In genomic region chr5:82285206-82285605, GRCh38 we compare ENCODE assay signal across 1 cellular context.
TF ChIP-seq lines count a peak whose summit lies in the region.

No MANE protein-coding gene starts in this region.

TF ChIP-seq in K562, 482 proteins besides CTCF, POLR2A, EP300 and RAD21 (continues in another document):
- TF ChIP-seq CEBPZ (IDR thresholded peaks at IDR 0.05; ENCODE audit: borderline replicate concordance, low read depth, low read length): no peak
- no peak for TF ChIP-seq ZNF134 (CRISPR knock-in tag; conservative IDR thresholded peaks at IDR 0.05)
- no peak for TF ChIP-seq GTF3C2 (IDR thresholded peaks at IDR 0.05; ENCODE audit: borderline replicate concordance, extremely low read depth, insufficient read length)
- no peak for TF ChIP-seq ZNF232 (CRISPR knock-in tag; IDR thresholded peaks at IDR 0.05)
- TF ChIP-seq ZNF699 (CRISPR knock-in tag; IDR thresholded peaks at IDR 0.05; ENCODE audit: insufficient replicate concordance): no peak
- TF ChIP-seq NR4A1 (CRISPR knock-in tag; IDR thresholded peaks at IDR 0.05): no peak
- no peak for TF ChIP-seq NR4A1 (tag; IDR thresholded peaks at IDR 0.05)
- no peak for TF ChIP-seq ZBTB43 (CRISPR knock-in tag; IDR thresholded peaks at IDR 0.05)
- TF ChIP-seq HDAC1 (IDR thresholded peaks at IDR 0.05): 0 out of 4 replicates have a peak, but pooled peaks of 1 of the 2 experiments have one; percentile 21
- no peak for TF ChIP-seq CLOCK (CRISPR knock-in tag; IDR thresholded peaks at IDR 0.05; ENCODE audit: borderline replicate concordance)
- peak; percentile 49; the same call in 1 of the 2 replicates for TF ChIP-seq CC2D1A (IDR thresholded peaks at IDR 0.05)
- no peak for TF ChIP-seq NR2F6 (CRISPR knock-in tag; IDR thresholded peaks at IDR 0.05)
- no peak for TF ChIP-seq POLR2AphosphoS2 (IDR thresholded peaks at IDR 0.05; ENCODE audit: low read length)
- TF ChIP-seq ARID1B (IDR thresholded peaks at IDR 0.05): peak; percentile 86
- no peak for TF ChIP-seq NR2C2 (CRISPR knock-in tag; IDR thresholded peaks at IDR 0.05)
- TF ChIP-seq NR2C2 (tag; IDR thresholded peaks at IDR 0.05): 0 out of 2 replicates have a peak, but pooled peaks have one; percentile 20
- 0 out of 2 replicates have a peak, but pooled peaks have one; percentile 47 for TF ChIP-seq ZNF592 (IDR thresholded peaks at IDR 0.05)
- no peak for TF ChIP-seq HES1 (IDR thresholded peaks at IDR 0.05; ENCODE audit: low read depth)
- TF ChIP-seq ZSCAN32 (CRISPR knock-in tag; IDR thresholded peaks at IDR 0.05): no peak
- TF ChIP-seq ZNF23 (CRISPR knock-in tag; IDR thresholded peaks at IDR 0.05): no peak
- no peak for TF ChIP-seq HNRNPK (IDR thresholded peaks at IDR 0.05; ENCODE audit: low read depth, low read length, poor library complexity, severe bottlenecking)
- no peak for TF ChIP-seq HLTF (IDR thresholded peaks at IDR 0.05)
- TF ChIP-seq ELF2 (CRISPR knock-in tag; IDR thresholded peaks at IDR 0.05): no peak
- no peak for TF ChIP-seq TFAP4 (CRISPR knock-in tag; IDR thresholded peaks at IDR 0.05; ENCODE audit: borderline replicate concordance)
- TF ChIP-seq NFE2 (IDR thresholded peaks at IDR 0.05; ENCODE audit: low read depth): no peak
- TF ChIP-seq SAP30 (IDR thresholded peaks at IDR 0.05; ENCODE audit: borderline replicate concordance, insufficient read depth, low read depth, low read length, poor library complexity, severe bottlenecking): no peak
- TF ChIP-seq PHF21A (IDR thresholded peaks at IDR 0.05; ENCODE audit: borderline replicate concordance, low read depth): no peak
- no peak for TF ChIP-seq ARNT (IDR thresholded peaks at IDR 0.05)
- TF ChIP-seq ZBTB2 (IDR thresholded peaks at IDR 0.05): peak; percentile 74; the same call in 1 of the 2 replicates
- TF ChIP-seq NKRF (IDR thresholded peaks at IDR 0.05; ENCODE audit: borderline replicate concordance): no peak
- TF ChIP-seq ZNF512 (tag; IDR thresholded peaks at IDR 0.05): no peak
- no peak for TF ChIP-seq USF2 (CRISPR knock-in tag; IDR thresholded peaks at IDR 0.05)
- TF ChIP-seq ZZZ3 (IDR thresholded peaks at IDR 0.05): no peak
- no peak for TF ChIP-seq BDP1 (IDR thresholded peaks at IDR 0.05; ENCODE audit: insufficient read depth, insufficient read length)
- TF ChIP-seq ZNF778 (CRISPR knock-in tag; IDR thresholded peaks at IDR 0.05): no peak
- no peak for TF ChIP-seq MTA1 (IDR thresholded peaks at IDR 0.05; ENCODE audit: borderline replicate concordance)
